ENCODE assay signal across 16 cellular contexts in the genomic region with DNA sequence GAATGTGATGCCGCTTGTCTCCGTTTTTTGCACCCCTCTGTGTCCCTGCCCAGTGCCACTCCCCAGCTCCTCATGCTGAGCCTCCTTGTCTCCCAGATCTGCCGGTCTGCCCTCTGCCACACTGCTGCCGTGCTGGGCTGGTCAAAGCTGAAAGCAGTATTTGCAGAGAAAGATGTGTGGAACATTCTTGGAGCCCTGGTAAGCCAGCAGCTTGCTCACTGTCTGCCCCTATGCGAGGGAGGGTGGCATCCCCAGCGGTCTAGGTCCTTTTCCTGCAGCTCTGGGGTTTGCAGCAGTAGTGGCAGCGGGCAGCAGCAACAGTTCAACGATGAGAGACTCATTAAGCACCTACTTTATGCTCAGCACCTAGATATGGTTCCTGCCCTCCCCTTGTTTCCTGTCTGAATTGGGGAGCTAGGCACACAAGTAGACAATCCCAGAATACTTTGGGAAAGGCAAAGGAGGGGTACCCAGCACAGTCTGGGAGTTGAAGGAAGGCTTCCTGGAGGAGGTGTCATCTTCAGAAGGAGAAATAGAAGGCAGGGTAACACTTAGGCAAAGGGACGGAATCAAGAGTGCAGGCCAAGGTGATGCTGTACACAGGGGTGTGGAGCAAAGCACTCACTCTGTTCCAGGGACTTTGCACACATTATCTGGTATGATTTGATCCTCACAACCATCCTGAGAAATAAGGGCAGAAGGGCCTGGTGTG.
A peak's percentile ranks its signal among the peaks of the same experiment; 100 is the strongest.
DNase-seq lines count a peak whose midpoint lies in the region; ATAC-seq, FAIRE-seq and TF ChIP-seq lines count a peak whose summit lies in the region.
"Had no signal": no experiment of that assay in that cellular context is flagged by ENCODE, and none has a peak within 500 bp of the region (broad histone marks: within the 10 kb centered on the region; RNA-seq: fewer than 3 reads in every experiment).

No MANE protein-coding gene starts in this region.

- no peak overlapping the region for H2BK12ac ChIP-seq in neuronal stem cell (ENCODE audit: low read length)

- ATAC-seq in A549 = no peak
- ATAC-seq: HCT116, Panc1 had no signal

- H3K4me1 ChIP-seq in A549 = no peaks in the 10 kb centered on the region
- peaks cover 10 to 12% of the 10 kb centered on the region in 2 donors for H3K4me1 ChIP-seq in neuronal stem cell (ENCODE audit: control insufficient read depth in 2 of 2, insufficient read depth in 1 of 2, low read depth in 1 of 2, low read length in 2 of 2)
- no peaks in the 10 kb centered on the region for H3K4me1 ChIP-seq in sigmoid colon

- intact Hi-C loops in sigmoid colon (cut with DNase I) = no loop called here

- H3K27ac ChIP-seq in A549 (no peak overlapping the region), coronary artery (no peak overlapping the region), neuronal stem cell (replicated peaks; ENCODE audit: low read length) (no peak overlapping the region), sigmoid colon (no peak overlapping the region)
- H3K27ac ChIP-seq: C4-2B had no signal

- no peak overlapping the region for H3K9ac ChIP-seq in neuronal stem cell (ENCODE audit: low read depth, low read length, poor library complexity)

- peak overlapping the region; percentile 60 for H3K14ac ChIP-seq in neuronal stem cell (ENCODE audit: low read length)

- H3K36me3 ChIP-seq in H7 (replicated peaks; ENCODE audit: control insufficient read depth, insufficient read depth, low read length) = no peaks in the 10 kb centered on the region
- H3K36me3 ChIP-seq in neuronal stem cell (replicated peaks in 1 of 2; ENCODE audit: control insufficient read depth in 2 of 2, insufficient read depth in 2 of 2, low read length in 2 of 2) = no peaks in the 10 kb centered on the region
- H3K36me3 ChIP-seq in sigmoid colon = no peaks in the 10 kb centered on the region

- H3K18ac ChIP-seq in neuronal stem cell (ENCODE audit: low read length) = peak overlapping the region; percentile 8

- no peaks in the 10 kb centered on the region for H3K9me3 ChIP-seq in A549
- no peaks in the 10 kb centered on the region for H3K9me3 ChIP-seq in neuronal stem cell (replicated peaks in 1 of 2; ENCODE audit: control insufficient read depth in 2 of 2, insufficient read depth in 1 of 2, low read depth in 1 of 2, low read length in 2 of 2)
- H3K9me3 ChIP-seq in sigmoid colon = no peaks in the 10 kb centered on the region

- 59% methylated on average over 9 of the region's 9 CpGs for WGBS in A549 (ENCODE audit: missing lambda C conversion rate)
- WGBS in neuronal stem cell (ENCODE audit: extremely low coverage in 2 of 2, insufficient read length in 2 of 2, insufficient replicate concordance in 1 of 2), 2 donors = no CpG with 5 or more reads among the region's 9 CpGs
- WGBS in sigmoid colon, 2 donors = 78 to 81% methylated on average over 9 of the region's 9 CpGs

- FAIRE-seq in A549 (lab: Jason Lieb, UNC) = no peak

- H3K4me3 ChIP-seq in A549 = no peak overlapping the region
- no peak overlapping the region for H3K4me3 ChIP-seq in H7 (ENCODE audit: insufficient read depth, low read depth, low read length)
- no peak overlapping the region for H3K4me3 ChIP-seq in coronary artery
- H3K4me3 ChIP-seq in neuronal stem cell (ENCODE audit: low read length in 2 of 2) = no peak overlapping the region
- no peak overlapping the region for H3K4me3 ChIP-seq in sigmoid colon

- TF ChIP-seq EP300 in A549 (IDR thresholded peaks at IDR 0.05) (no peak), sigmoid colon (IDR thresholded peaks at IDR 0.05) (no peak)

- H4K91ac ChIP-seq in neuronal stem cell (ENCODE audit: low read depth, low read length, poor library complexity) = no peak overlapping the region

- no peak overlapping the region for H2AK5ac ChIP-seq in neuronal stem cell (ENCODE audit: low read depth, low read length)

- no peak for DNase-seq in A549 (ENCODE audit: low read depth in 1 of 2, low spot score in 1 of 2)
- DNase-seq in H7 = peak; percentile 8
- peak; percentile 28 for DNase-seq in coronary artery (ENCODE audit: low spot score)
- DNase-seq in neuronal stem cell (ENCODE audit: low spot score) = no peak
- no peak for DNase-seq in G401 (ENCODE audit: low spot score)
- DNase-seq in NCI-H82 treated with DMSO at 0.1 percent for 48 hours (lab: John Stamatoyannopoulos, UW; ENCODE audit: unreplicated experiment) = no peak
- no peak for DNase-seq in NCI-H446 (lab: John Stamatoyannopoulos, UW)
- no peak for DNase-seq in sigmoid colon
- DNase-seq: DMS 273 treated with DMSO at 0.1 percent for 48 hours, NCI-H1436 treated with DMSO at 0.1 percent for 48 hours, NCI-H2029 treated with DMSO at 0.1 percent for 48 hours, NCI-H2171 treated with DMSO at 0.1 percent for 48 hours, NCI-H774 had no signal

- POLR2A ChIA-PET in A549 (lab: Yijun Ruan, JAX) = no interaction called here

- no peak overlapping the region for H4K8ac ChIP-seq in neuronal stem cell (ENCODE audit: low read depth, low read length)

- H3K23ac ChIP-seq in neuronal stem cell (ENCODE audit: low read depth, low read length, poor library complexity) = peak overlapping the region; percentile 43

- no peak for TF ChIP-seq RAD21 in A549 (conservative IDR thresholded peaks at IDR 0.05 in 1 of 2, IDR thresholded peaks at IDR 0.05 in 1 of 2)

- TF ChIP-seq CTCF in A549 (IDR thresholded peaks at IDR 0.05) (no peak), coronary artery (IDR thresholded peaks at IDR 0.05) (no peak), sigmoid colon (IDR thresholded peaks at IDR 0.05) (no peak)

- TF ChIP-seq POLR2A in A549 (IDR thresholded peaks at IDR 0.05; ENCODE audit: low read length) (no peak), sigmoid colon (IDR thresholded peaks at IDR 0.05) (no peak)

- H3K4ac ChIP-seq in neuronal stem cell (ENCODE audit: low read length) = no peak overlapping the region

- in situ Hi-C loops in G401 (cut with HindIII; ENCODE audit: low sequenced_read_pairs) = no loop called here

- no peak overlapping the region for H2BK5ac ChIP-seq in neuronal stem cell (ENCODE audit: low read length)

- H2BK15ac ChIP-seq in neuronal stem cell (ENCODE audit: low read length) = peak overlapping the region; percentile 28

- CTCF ChIA-PET in A549 (lab: Yijun Ruan, JAX) = interaction anchor here (0.9 to 7.6 kb wide), 5 partner anchors 12 to 154 kb away, joined by 3 to 51 read pairs (median 4); no protein-coding TSS in a partner anchor

- H3K79me1 ChIP-seq in neuronal stem cell (ENCODE audit: low read depth, low read length) = no peaks in the 10 kb centered on the region

- no peak overlapping the region for H3K4me2 ChIP-seq in A549
- H3K4me2 ChIP-seq in neuronal stem cell (ENCODE audit: insufficient read depth, low read length, poor library complexity, severe bottlenecking) = no peak overlapping the region

- H2BK120ac ChIP-seq in neuronal stem cell (ENCODE audit: low read depth, low read length) = no peak overlapping the region

- peak overlapping the region; percentile 86 for H2AFZ ChIP-seq in neuronal stem cell (ENCODE audit: low read length)

- H3K27me3 ChIP-seq in H7 (ENCODE audit: control insufficient read depth, insufficient read depth, low read length) (no peaks in the 10 kb centered on the region), neuronal stem cell (ENCODE audit: control insufficient read depth in 3 of 3, insufficient read depth in 3 of 3, low read depth in 1 of 3, low read length in 3 of 3) (no peaks in the 10 kb centered on the region), sigmoid colon (no peaks in the 10 kb centered on the region)

TF ChIP-seq in A549, 52 proteins besides CTCF, POLR2A, EP300 and RAD21:
- TF ChIP-seq HEYL (CRISPR knock-in tag; IDR thresholded peaks at IDR 0.05) = no peak
- TF ChIP-seq ZFP36 (IDR thresholded peaks at IDR 0.05; ENCODE audit: borderline replicate concordance, partially characterized antibody) = peak; percentile 58

Comparison
In these comparisons a context has a peak if more than half of its experiments do, and no peak if none do; other contexts are left out.
1. DNase-seq: peak in H7 (single experiment) and coronary artery (single experiment); none in A549 (0 of 2), neuronal stem cell (single experiment), G401 (single experiment), NCI-H82 treated with DMSO at 0.1 percent for 48 hours (single experiment), NCI-H446 (0 of 2) and sigmoid colon (single experiment).